ENCODE assay signal across 19 cellular contexts in genomic region chr2:979286-979928, GRCh38. TPM values are rescaled to one million over a fixed set of nuclear protein-coding genes. Genes with fewer than 3 reads are reported as not detected.
DNase-seq lines count a peak whose midpoint lies in the region; ATAC-seq and TF ChIP-seq lines count a peak whose summit lies in the region.
"Had no signal": no experiment of that assay in that cellular context is flagged by ENCODE, and none has a peak within 500 bp of the region (broad histone marks: within the 10 kb centered on the region; RNA-seq: fewer than 3 reads in every experiment).

No MANE protein-coding gene starts in this region.

- H2AFZ ChIP-seq in osteoblast (ENCODE audit: low read length): peak overlapping the region; percentile 77

- peak; percentile 23 for DNase-seq in DMS79 treated with DMSO at 0.1 percent for 48 hours (lab: John Stamatoyannopoulos, UW)
- no peak for DNase-seq in DMS79 (lab: John Stamatoyannopoulos, UW)
- no peak for DNase-seq in SK-N-MC (ENCODE audit: low read depth, low spot score)
- DNase-seq in osteoblast (ENCODE audit: insufficient read length, low spot score, missing footprints): no peak
- DNase-seq in GM10248 (ENCODE audit: extremely low spot score): no peak
- DNase-seq in DMS153 (lab: John Stamatoyannopoulos, UW): no peak
- no peak for DNase-seq in NCI-H510A treated with DMSO at 0.1 percent for 48 hours (lab: John Stamatoyannopoulos, UW)
- DNase-seq: 8988T; activated naive CD4-positive, alpha-beta T cell; CD8-positive, alpha-beta memory T cell; foreskin melanocyte; mesenchymal stem cell; substantia nigra had no signal

- H3K36me3 ChIP-seq in SK-N-MC (ENCODE audit: insufficient read depth, low read length) (no peaks in the 10 kb centered on the region), osteoblast (ENCODE audit: insufficient read depth, low read length) (no peaks in the 10 kb centered on the region)
- H3K36me3 ChIP-seq: cardiac muscle cell had no signal

- H4K20me1 ChIP-seq in osteoblast (ENCODE audit: insufficient read depth, low read length): no peaks in the 10 kb centered on the region

- no peaks in the 10 kb centered on the region for H3K27me3 ChIP-seq in osteoblast (ENCODE audit: insufficient read depth, low read length)
- H3K27me3 ChIP-seq: cardiac muscle cell had no signal

- peak overlapping the region; percentile 46 for H3K4me2 ChIP-seq in osteoblast (ENCODE audit: insufficient read depth, low read length)

- no peak overlapping the region for H3K27ac ChIP-seq in SK-N-MC
- H3K27ac ChIP-seq in osteoblast (ENCODE audit: low read depth, low read length): no peak overlapping the region
- H3K27ac ChIP-seq: cardiac muscle cell, VCaP had no signal

- H3K9ac ChIP-seq in SK-N-MC (ENCODE audit: insufficient read length): no peak overlapping the region

- POLR2A ChIA-PET in GM10248 (lab: Yijun Ruan, JAX): no interaction called here

- H3K4me1 ChIP-seq in osteoblast (ENCODE audit: insufficient read depth, low read length): no peaks in the 10 kb centered on the region

- TF ChIP-seq CTCF in osteoblast (IDR thresholded peaks at IDR 0.05; ENCODE audit: extremely low read depth, low read depth, low read length): no peak
- TF ChIP-seq CTCF in GM10248 (IDR thresholded peaks at IDR 0.05; ENCODE audit: control extremely low read depth, extremely low read depth, low read depth, missing control alignments): no peak

- CTCF ChIA-PET in GM10248 (lab: Yijun Ruan, JAX): interaction anchor here (1.0 kb wide), 2 partner anchors 11 to 21 kb away, joined by 3 read pairs; no protein-coding TSS in a partner anchor

- H3K9me3 ChIP-seq in SK-N-MC (ENCODE audit: low read depth, low read length) (no peaks in the 10 kb centered on the region), osteoblast (ENCODE audit: low read depth, low read length) (no peaks in the 10 kb centered on the region)

- ATAC-seq in GM21825 (IDR thresholded peaks at IDR 0.05; ENCODE audit: unreplicated experiment): peak; percentile 68
- ATAC-seq: SK-N-SH treated with all-trans-retinoic acid at 6 μM for 48 hours had no signal

- no peaks in the 10 kb centered on the region for H3K79me2 ChIP-seq in osteoblast (ENCODE audit: insufficient read depth, low read length)

- peak overlapping the region; percentile 38 for H3K4me3 ChIP-seq in SK-N-MC
- H3K4me3 ChIP-seq in osteoblast (ENCODE audit: insufficient read depth, low read length): no peak overlapping the region
- H3K4me3 ChIP-seq: cardiac muscle cell had no signal

RNA-seq across cellular contexts. Expression of gene SNTG2, which starts 28.8 kb away (rescaled TPM):
- 1.4 and 2.1 TPM in 2 replicates for total RNA-seq in osteoblast
- total RNA-seq: M059J, osteocyte had no signal
